ENCODE assay signal across 16 cellular contexts in the genomic region with DNA sequence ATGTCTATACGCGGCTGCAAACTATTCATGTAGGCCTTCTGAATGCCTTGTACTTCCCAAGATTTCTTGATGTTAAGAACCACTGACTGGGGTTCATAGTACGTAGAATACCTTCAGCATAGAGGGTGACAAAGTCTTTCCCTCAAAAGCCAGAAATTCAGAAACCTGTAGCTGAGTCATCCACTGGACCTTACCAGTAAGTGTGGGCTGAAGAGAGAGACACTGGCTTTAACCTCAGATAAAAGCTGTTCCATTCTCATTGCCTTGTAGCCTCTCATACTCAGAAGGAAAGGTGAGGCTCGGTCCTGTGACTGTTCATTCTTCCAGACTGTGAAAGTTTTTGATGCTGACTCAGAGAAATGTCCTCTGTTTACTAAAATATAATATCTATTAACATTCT. TPM values are rescaled to one million over a fixed set of nuclear protein-coding genes. Genes with fewer than 3 reads are reported as not detected.
DNase-seq lines count a peak whose midpoint lies in the region; ATAC-seq, FAIRE-seq and TF ChIP-seq lines count a peak whose summit lies in the region.
"Not testable (repeated sequence)": the region's sequence is repeated elsewhere in the genome, so short reads cannot be mapped to it uniquely, and the experiment has no call there.
"Had no signal": no experiment of that assay in that cellular context is flagged by ENCODE, and none has a peak within 500 bp of the region (broad histone marks: within the 10 kb centered on the region; RNA-seq: fewer than 3 reads in every experiment).

No MANE protein-coding gene starts in this region.

- not testable (repeated sequence) for TF ChIP-seq POLR2A in H54 (IDR thresholded peaks at IDR 0.05; ENCODE audit: low read depth, low read length)

- not testable (repeated sequence) for H3K27ac Mint-ChIP-seq in activated T-cell treated with anti-CD3 and anti-CD28 coated beads, Interleukin-2, amount 50 U/mL, for 72 hours; activated T-helper 17 cell treated with anti-CD3 and anti-CD28 coated beads, Interleukin-2, amount 50 U/mL, for 72 hours; activated naive CD8-positive, alpha-beta T cell treated with anti-CD3 and anti-CD28 coated beads, Interleukin-2, amount 50 U/mL, for 24 hours; stimulated activated effector memory CD8-positive, alpha-beta T cell treated with anti-CD3 and anti-CD28 coated beads, Interleukin-12 subunit alpha, Interleukin-12 subunit beta, amount 100 ng/mL, for 72 hours

- H3K27me3 Mint-ChIP-seq in activated T-cell treated with anti-CD3 and anti-CD28 coated beads, Interleukin-2, amount 50 U/mL, for 72 hours (ENCODE audit: low read depth); activated T-helper 17 cell treated with anti-CD3 and anti-CD28 coated beads, Interleukin-2, amount 50 U/mL, for 72 hours; activated naive CD8-positive, alpha-beta T cell treated with anti-CD3 and anti-CD28 coated beads, Interleukin-2, amount 50 U/mL, for 24 hours: not testable (repeated sequence)

- H3K4me1 Mint-ChIP-seq in activated T-cell treated with anti-CD3 and anti-CD28 coated beads, Interleukin-2, amount 50 U/mL, for 72 hours (ENCODE audit: low read depth); activated T-helper 17 cell treated with anti-CD3 and anti-CD28 coated beads, Interleukin-2, amount 50 U/mL, for 72 hours; activated naive CD8-positive, alpha-beta T cell treated with anti-CD3 and anti-CD28 coated beads, Interleukin-2, amount 50 U/mL, for 24 hours; stimulated activated effector memory CD8-positive, alpha-beta T cell treated with anti-CD3 and anti-CD28 coated beads, Interleukin-12 subunit alpha, Interleukin-12 subunit beta, amount 100 ng/mL, for 72 hours: not testable (repeated sequence)

- not testable (repeated sequence) for H3K9me3 Mint-ChIP-seq in activated T-cell treated with anti-CD3 and anti-CD28 coated beads, Interleukin-2, amount 50 U/mL, for 72 hours; activated T-helper 17 cell treated with anti-CD3 and anti-CD28 coated beads, Interleukin-2, amount 50 U/mL, for 72 hours; activated naive CD8-positive, alpha-beta T cell treated with anti-CD3 and anti-CD28 coated beads, Interleukin-2, amount 50 U/mL, for 24 hours; stimulated activated effector memory CD8-positive, alpha-beta T cell treated with anti-CD3 and anti-CD28 coated beads, Interleukin-12 subunit alpha, Interleukin-12 subunit beta, amount 100 ng/mL, for 72 hours

- peak; percentile 86 for FAIRE-seq in H54 (lab: Jason Lieb, UNC)

- peak; percentile 27 to 48 for ATAC-seq in activated T-cell treated with anti-CD3 and anti-CD28 coated beads, Interleukin-2, amount 50 U/mL, for 72 hours (replicated peaks in 1 of 2)
- ATAC-seq in activated T-helper 17 cell treated with anti-CD3 and anti-CD28 coated beads, Interleukin-2, amount 50 U/mL, for 72 hours (replicated peaks) = peak; percentile 73
- peak; percentile 20 for ATAC-seq in activated naive CD8-positive, alpha-beta T cell treated with anti-CD3 and anti-CD28 coated beads, Interleukin-2, amount 50 U/mL, for 24 hours
- ATAC-seq in stimulated activated effector memory CD8-positive, alpha-beta T cell treated with anti-CD3 and anti-CD28 coated beads, Interleukin-12 subunit alpha, Interleukin-12 subunit beta, amount 100 ng/mL, for 72 hours = peak; percentile 54

- H3K36me3 Mint-ChIP-seq in activated T-cell treated with anti-CD3 and anti-CD28 coated beads, Interleukin-2, amount 50 U/mL, for 72 hours (ENCODE audit: insufficient read depth in 2 of 2); activated T-helper 17 cell treated with anti-CD3 and anti-CD28 coated beads, Interleukin-2, amount 50 U/mL, for 72 hours (ENCODE audit: low read depth); activated naive CD8-positive, alpha-beta T cell treated with anti-CD3 and anti-CD28 coated beads, Interleukin-2, amount 50 U/mL, for 24 hours (ENCODE audit: low read depth); stimulated activated effector memory CD8-positive, alpha-beta T cell treated with anti-CD3 and anti-CD28 coated beads, Interleukin-12 subunit alpha, Interleukin-12 subunit beta, amount 100 ng/mL, for 72 hours: not testable (repeated sequence)

- not testable (repeated sequence) for DNase-seq in H54 (ENCODE audit: insufficient read length, low spot score); activated T-cell treated with anti-CD3 and anti-CD28 coated beads, Interleukin-2, amount 50 U/mL, for 72 hours; activated naive CD8-positive, alpha-beta T cell treated with anti-CD3 and anti-CD28 coated beads, Interleukin-2, amount 50 U/mL, for 24 hours; stimulated activated effector memory CD8-positive, alpha-beta T cell treated with anti-CD3 and anti-CD28 coated beads, Interleukin-12 subunit alpha, Interleukin-12 subunit beta, amount 100 ng/mL, for 72 hours (ENCODE audit: low spot score in 2 of 2)

- H3K4me3 Mint-ChIP-seq in activated T-cell treated with anti-CD3 and anti-CD28 coated beads, Interleukin-2, amount 50 U/mL, for 72 hours; activated T-helper 17 cell treated with anti-CD3 and anti-CD28 coated beads, Interleukin-2, amount 50 U/mL, for 72 hours; activated naive CD8-positive, alpha-beta T cell treated with anti-CD3 and anti-CD28 coated beads, Interleukin-2, amount 50 U/mL, for 24 hours; stimulated activated effector memory CD8-positive, alpha-beta T cell treated with anti-CD3 and anti-CD28 coated beads, Interleukin-12 subunit alpha, Interleukin-12 subunit beta, amount 100 ng/mL, for 72 hours: not testable (repeated sequence)

RNA-seq across cellular contexts. Expression of a gene that starts 9.5 kb away (rescaled TPM):
- not detected for total RNA-seq in activated T-cell treated with anti-CD3 and anti-CD28 coated beads, Interleukin-2, amount 50 U/mL, for 72 hours
- total RNA-seq in activated T-helper 17 cell treated with anti-CD3 and anti-CD28 coated beads, Interleukin-2, amount 50 U/mL, for 72 hours = under 1 TPM in 1 of 2 donors, not detected in 1; 0.17 TPM
- total RNA-seq: A172; A673; B cell; Caco-2; Calu3; CD4-positive, alpha-beta memory T cell; CD4-positive, alpha-beta T cell; CD4-positive, CD25-positive, alpha-beta regulatory T cell; CD8-positive, alpha-beta memory T cell; CD8-positive, alpha-beta T cell; Daoy had no signal

Comparison
In these comparisons a context has a peak if more than half of its experiments do, and no peak if none do; other contexts are left out.
1. ATAC-seq: peak in every context shown above with its lines; median percentile 73 in activated T-helper 17 cell treated with anti-CD3 and anti-CD28 coated beads, Interleukin-2, amount 50 U/mL, for 72 hours; 54 in stimulated activated effector memory CD8-positive, alpha-beta T cell treated with anti-CD3 and anti-CD28 coated beads, Interleukin-12 subunit alpha, Interleukin-12 subunit beta, amount 100 ng/mL, for 72 hours; 38 in activated T-cell treated with anti-CD3 and anti-CD28 coated beads, Interleukin-2, amount 50 U/mL, for 72 hours; 20 in activated naive CD8-positive, alpha-beta T cell treated with anti-CD3 and anti-CD28 coated beads, Interleukin-2, amount 50 U/mL, for 24 hours.